Comparison of ENCODE assay signal across 24 cellular contexts in the genomic region with DNA sequence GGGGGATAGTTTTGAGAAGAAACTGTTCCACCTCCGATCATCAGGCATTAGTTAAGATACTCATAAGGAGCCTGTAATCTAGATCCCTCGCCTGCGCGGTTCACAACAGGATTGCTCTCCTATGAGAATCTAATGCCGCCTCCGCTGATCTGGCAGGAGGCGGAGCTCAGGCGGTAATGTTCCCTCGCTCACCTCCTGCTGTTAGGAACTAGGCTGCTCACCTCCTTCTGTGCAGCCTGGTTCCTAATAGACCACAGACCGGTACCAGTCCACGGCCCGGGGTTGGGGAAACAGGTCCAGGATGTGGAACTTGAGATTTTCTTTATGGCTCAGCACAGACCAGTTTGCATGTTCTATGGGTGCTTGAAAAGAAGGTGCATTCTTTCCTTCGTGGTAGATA. TPM values are rescaled to one million over a fixed set of nuclear protein-coding genes. Genes with fewer than 3 reads are reported as not detected.
DNase-seq lines count a peak whose midpoint lies in the region; ATAC-seq, FAIRE-seq and TF ChIP-seq lines count a peak whose summit lies in the region.
"Had no signal": no experiment of that assay in that cellular context is flagged by ENCODE, and none has a peak within 500 bp of the region (broad histone marks: within the 10 kb centered on the region; RNA-seq: fewer than 3 reads in every experiment).

No MANE protein-coding gene starts in this region.

- POLR2A ChIA-PET in HCT116 (lab: Charles Lee) (no interaction called here), K562 (lab: Yijun Ruan, JAX) (no interaction called here), T-cell (lab: Charles Lee) (no interaction called here)

- H3K9me2 ChIP-seq in HCT116 (ENCODE audit: insufficient read depth) = no peaks in the 10 kb centered on the region

- ATAC-seq in HCT116 (peak; percentile 97), K562 (peak; percentile 74), sciatic nerve (peak; percentile 74), T-cell (replicated peaks in 1 of 4) (no peak)

- H2AFZ ChIP-seq in HCT116 (ENCODE audit: low read depth, low read length, poor library complexity, severe bottlenecking) = no peak overlapping the region
- H2AFZ ChIP-seq in K562 (ENCODE audit: low read depth, low read length) = no peak overlapping the region

- H3K27ac ChIP-seq in HCT116 (ENCODE audit: low read depth, low read length) (no peak overlapping the region), K562 (ENCODE audit: extremely low read depth, low read depth, low read length) (no peak overlapping the region)
- H3K27ac ChIP-seq: right atrium auricular region had no signal

- intact Hi-C loops in HCT116 (cut with micrococcal nuclease) = no loop called here
- intact Hi-C loops in K562 (cut with micrococcal nuclease) = loop anchor here (10.0 kb wide), 2 partner anchors 325 to 485 kb away; no protein-coding TSS in a partner anchor
- intact Hi-C loops in sciatic nerve (cut with DNase I) = loop anchor here (10.0 kb wide), 1 partner anchor 175 kb away; no protein-coding TSS in a partner anchor

- in situ Hi-C loops in K562 (cut with MboI) = no loop called here

- H3K9ac ChIP-seq in HCT116 (ENCODE audit: low read length) (no peak overlapping the region), K562 (ENCODE audit: insufficient read depth in 1 of 2, low read depth in 2 of 2, low read length in 2 of 2) (no peak overlapping the region)

- CTCF ChIA-PET in HCT116 (lab: Charles Lee) = interaction anchor here (0.7 kb wide), 1 partner anchor 323 kb away, joined by 3 read pairs; no protein-coding TSS in a partner anchor
- CTCF ChIA-PET in K562 (lab: Yijun Ruan, JAX; ENCODE audit: low intra/inter-chr PET ratio) = no interaction called here
- CTCF ChIA-PET in T-cell (lab: Charles Lee) = no interaction called here

- H3K4me1 ChIP-seq in HCT116 (ENCODE audit: control insufficient read depth in 1 of 2, insufficient read depth in 2 of 2, low read length in 2 of 2) = peaks cover 0 to 3% of the 10 kb centered on the region in 2 experiments; a peak in 1 of 4 replicates
- no peaks in the 10 kb centered on the region for H3K4me1 ChIP-seq in K562 (replicated peaks in 1 of 2; ENCODE audit: control insufficient read depth in 2 of 2, insufficient read depth in 2 of 2, low read length in 2 of 2)
- H3K4me1 ChIP-seq: HAP-1, right atrium auricular region had no signal

- H3K4me3 ChIP-seq in HCT116 (replicated peaks in 1 of 2; ENCODE audit: low read depth in 1 of 2, low read length in 2 of 2) (no peak overlapping the region), K562 (no peak overlapping the region), kidney epithelial cell (ENCODE audit: low read depth, low read length) (no peak overlapping the region)
- H3K4me3 ChIP-seq: HAP-1, lung, right atrium auricular region had no signal

- TF ChIP-seq EP300 in K562 (IDR thresholded peaks at IDR 0.05; ENCODE audit: low read length) = no peak

- no peaks in the 10 kb centered on the region for H3K9me3 ChIP-seq in HCT116 (ENCODE audit: control insufficient read depth in 1 of 2, insufficient read depth in 1 of 2, low read depth in 1 of 2, low read length in 2 of 2)
- no peaks in the 10 kb centered on the region for H3K9me3 ChIP-seq in K562 (replicated peaks; ENCODE audit: control insufficient read depth, insufficient read depth, low read depth, low read length)
- H3K9me3 ChIP-seq: HAP-1, right atrium auricular region had no signal

- no peak overlapping the region for H3K27ac Mint-ChIP-seq in T-cell
- H3K27ac Mint-ChIP-seq: activated CD4-positive, alpha-beta memory T cell treated with anti-CD3 and anti-CD28 coated beads, Interleukin-2, amount 10 ng/mL, durations not matched to agents 7 days and 5 days; immature natural killer cell; T-helper 2 cell treated with Interferon-gamma antibody and Interleukin-4, amounts not matched to agents 5 μg/mL and 100 μg/mL, for 36 hours had no signal

- no peaks in the 10 kb centered on the region for H3K36me3 ChIP-seq in HCT116 (ENCODE audit: control insufficient read depth in 1 of 2, insufficient read depth in 2 of 2, low read length in 2 of 2)
- H3K36me3 ChIP-seq in K562 (ENCODE audit: control insufficient read depth, insufficient read depth, low read length) = no peaks in the 10 kb centered on the region
- no peaks in the 10 kb centered on the region for H3K36me3 ChIP-seq in kidney epithelial cell (ENCODE audit: control insufficient read depth, insufficient read depth, low read length)
- H3K36me3 ChIP-seq: HAP-1, right atrium auricular region had no signal

- H3K4me3 Mint-ChIP-seq in T-cell = no peak overlapping the region
- H3K4me3 Mint-ChIP-seq: activated CD4-positive, alpha-beta memory T cell treated with anti-CD3 and anti-CD28 coated beads, Interleukin-2, amount 10 ng/mL, durations not matched to agents 7 days and 5 days; immature natural killer cell; T-helper 2 cell treated with Interferon-gamma antibody and Interleukin-4, amounts not matched to agents 5 μg/mL and 100 μg/mL, for 36 hours had no signal

- peaks cover 9 to 10% (median 9%) of the 10 kb centered on the region in 3 donors for H3K4me1 Mint-ChIP-seq in T-cell

- H3K9me3 Mint-ChIP-seq in T-cell = no peaks in the 10 kb centered on the region
- H3K9me3 Mint-ChIP-seq: activated CD4-positive, alpha-beta memory T cell treated with anti-CD3 and anti-CD28 coated beads, Interleukin-2, amount 10 ng/mL, durations not matched to agents 7 days and 5 days; immature natural killer cell; T-helper 2 cell treated with Interferon-gamma antibody and Interleukin-4, amounts not matched to agents 5 μg/mL and 100 μg/mL, for 36 hours had no signal

- DNase-seq in HCT116 (ENCODE audit: low read depth, low spot score) (peak; percentile 21), K562 (ENCODE audit: extremely low read depth in 1 of 4, low spot score in 3 of 4) (peak in 1 of 4 experiments; percentile 5), kidney epithelial cell (ENCODE audit: low read depth) (no peak), sciatic nerve (ENCODE audit: low spot score) (no peak), NCI-H345 treated with DMSO at 0.1 percent for 48 hours (lab: John Stamatoyannopoulos, UW; ENCODE audit: unreplicated experiment) (no peak), activated T-cell treated with anti-CD3 and anti-CD28 coated beads for 4 hours (no peak), T-cell (no peak)
- no peak for DNase-seq in stimulated activated CD4-positive, alpha-beta T cell treated with anti-CD3 and anti-CD28 coated beads, Interleukin-4, amount 100 ng/mL, for 4 hours
- DNase-seq: activated CD4-positive, alpha-beta memory T cell treated with anti-CD3 and anti-CD28 coated beads, Interleukin-2, amount 10 ng/mL, durations not matched to agents 7 days and 5 days; activated naive CD4-positive, alpha-beta T cell treated with Interleukin-2 at 50 U/mL for 16 hours; amygdala; DMS79; effector CD8-positive, alpha-beta T cell; immature natural killer cell; Karpas-422; NCI-H1048; NCI-H187 treated with DMSO at 0.1 percent for 48 hours; NCI-H446; stimulated activated CD4-positive, alpha-beta T cell treated with anti-CD3 and anti-CD28 coated beads, Interleukin-15, amount 100 ng/mL, for 24 hours had no signal

- RAD21 ChIA-PET in HCT116 (lab: Charles Lee; ENCODE audit: low non-redundant PET in 1 of 2, low total read pairs in 2 of 2, uncharacterized antibody in 2 of 2, unreplicated experiment in 2 of 2) = no interaction called here

- H3K4me2 ChIP-seq in HCT116 (ENCODE audit: low read length) = peak overlapping the region; percentile 30
- no peak overlapping the region for H3K4me2 ChIP-seq in K562 (ENCODE audit: insufficient read depth, low read length)

- TF ChIP-seq POLR2A in HCT116 (IDR thresholded peaks at IDR 0.05; ENCODE audit: borderline replicate concordance, extremely low read depth, insufficient read depth, insufficient read length) (no peak), K562 (conservative IDR thresholded peaks at IDR 0.05) (no peak)

- H3K79me2 ChIP-seq in HCT116 (ENCODE audit: insufficient read depth, low read length) (no peaks in the 10 kb centered on the region), K562 (ENCODE audit: control insufficient read depth, insufficient read depth, low read length) (no peaks in the 10 kb centered on the region)

- H3K36me3 Mint-ChIP-seq in T-cell = no peaks in the 10 kb centered on the region
- H3K36me3 Mint-ChIP-seq: immature natural killer cell had no signal

- under 1% methylated on average over 13 of the region's 13 CpGs for WGBS in K562 (ENCODE audit: insufficient coverage, low coverage, missing lambda C conversion rate)

- TF ChIP-seq RAD21 in HCT116 (IDR thresholded peaks at IDR 0.05; ENCODE audit: low read depth) (no peak), K562 (CRISPR knock-in tag; conservative IDR thresholded peaks at IDR 0.05 in 1 of 2, IDR thresholded peaks at IDR 0.05 in 1 of 2) (no peak)

- peaks cover 15 to 19% of the 10 kb centered on the region in 2 donors for H3K27me3 Mint-ChIP-seq in T-cell

- H3K27me3 ChIP-seq in HCT116 (ENCODE audit: insufficient read depth, low read length) (peaks cover 8% of the 10 kb centered on the region; the same call in 1 of the 2 replicates), K562 (ENCODE audit: control insufficient read depth in 2 of 2, insufficient read depth in 2 of 2, low read length in 2 of 2) (no peaks in the 10 kb centered on the region; a peak in 1 of 5 replicates), kidney epithelial cell (ENCODE audit: control insufficient read depth, insufficient read depth, low read length) (no peaks in the 10 kb centered on the region)
- H3K27me3 ChIP-seq: right atrium auricular region had no signal

- TF ChIP-seq CTCF in HCT116 (IDR thresholded peaks at IDR 0.05 in 2 of 3, conservative IDR thresholded peaks at IDR 0.05 in 1 of 3; ENCODE audit: borderline replicate concordance in 1 of 3, insufficient read depth in 1 of 3, low read depth in 2 of 3, low read length in 2 of 3) (peak in 2 of 3 experiments; percentile 31 to 37; a peak in 3 of 6 replicates), K562 (IDR thresholded peaks at IDR 0.05 in 2 of 3, conservative IDR thresholded peaks at IDR 0.05 in 1 of 3; ENCODE audit: insufficient read depth in 2 of 3, low read depth in 1 of 3, low read length in 3 of 3) (no peak), kidney epithelial cell (IDR thresholded peaks at IDR 0.05; ENCODE audit: insufficient read depth, low read length, poor library complexity, severe bottlenecking) (peak; percentile 8)

- no peaks in the 10 kb centered on the region for H3K9me1 ChIP-seq in K562 (ENCODE audit: control insufficient read depth, insufficient read depth, low read length)

- H4K20me1 ChIP-seq in HCT116 (ENCODE audit: insufficient read depth) (no peaks in the 10 kb centered on the region), K562 (replicated peaks; ENCODE audit: control insufficient read depth, insufficient read depth, low read length) (no peaks in the 10 kb centered on the region)

- no peak for FAIRE-seq in K562 (lab: Jason Lieb, UNC)

- BruUV-seq in HCT116 (replicated peaks; lab: Mats Ljungman, UMichigan) (no TSS peak), K562 (replicated peaks; lab: Mats Ljungman, UMichigan) (no TSS peak)

RNA-seq across cellular contexts. Expression of a gene that starts 27.2 kb away (rescaled TPM):
- total RNA-seq in HCT116 (2021; ENCODE audit: unreplicated experiment) (not detected), K562 (2014; rRNA removed) (not detected in 2 replicates), K562 (2014; rRNA removed; fragmentation: Illumina TruSeq; extraction: Trizol) (not detected in 2 replicates), K562 (2015; rRNA removed; fragmentation: Illumina TruSeq; extraction: Trizol) (0.18 and 0.19 TPM in 2 replicates), K562 (2021) (not detected in 2 replicates), kidney epithelial cell (4.5 and 6.1 TPM in 2 replicates), sciatic nerve (0.80 TPM), T-cell (not detected)
- 0.16 TPM in 1 of 2 replicates, not detected in the other for polyA plus RNA-seq in HCT116 (2012)
- not detected in 2 replicates for total RNA-seq in K562 (2011; cell fraction: chromatin; rRNA removed; ENCODE audit: low replicate concordance)
- not detected in 2 replicates for total RNA-seq in K562 (2011; cell fraction: nucleolus; rRNA removed)
- not detected in 2 replicates for total RNA-seq in K562 (2011; cell fraction: nucleoplasm; rRNA removed)
- polyA plus RNA-seq in K562 (2011; rRNA removed) (not detected in 2 replicates), K562 (2014; fragmentation: Illumina TruSeq; extraction: Trizol) (not detected in 2 replicates), K562 (2014; fragmentation: Nextera tagmentation; extraction: Ambion mirVana) (under 1 TPM; 0.07 to 0.17 TPM), K562 (2014; rRNA removed) (0.04 and 0.24 TPM in 2 replicates)
- not detected in 2 replicates for polyA plus RNA-seq in K562 (2011; cell fraction: cytosol; rRNA removed)
- not detected in 2 replicates for polyA plus RNA-seq in K562 (2011; cell fraction: nucleus; rRNA removed)
- polyA plus RNA-seq in K562 (2012) = 0.20 and 0.28 TPM in 2 replicates
- polyA minus RNA-seq in K562 (2011; rRNA and poly(A)+ RNA removed) = not detected in 2 replicates
- polyA minus RNA-seq in K562 (2011; cell fraction: cytosol; rRNA and poly(A)+ RNA removed) = not detected in 2 replicates
- not detected in 2 replicates for polyA minus RNA-seq in K562 (2011; cell fraction: nucleus; rRNA and poly(A)+ RNA removed)
- total RNA-seq: activated CD4-positive, alpha-beta memory T cell treated with anti-CD3 and anti-CD28 coated beads, Interleukin-2, amount 10 ng/mL, durations not matched to agents 7 days and 5 days; right atrium auricular region; SK-MEL-5 had no signal
- polyA plus RNA-seq: immature natural killer cell had no signal

Comparison
In these comparisons a context has a peak if more than half of its experiments do, and no peak if none do; other contexts are left out.
1. ATAC-seq: peak in HCT116 (single experiment), K562 (single experiment) and sciatic nerve (single experiment); none in T-cell (0 of 4).
2. CTCF ChIP-seq: peak in HCT116 (2 of 3) and kidney epithelial cell (single experiment); none in K562 (0 of 3).